9 cellular contexts compared by ENCODE assay signal in the genomic region with DNA sequence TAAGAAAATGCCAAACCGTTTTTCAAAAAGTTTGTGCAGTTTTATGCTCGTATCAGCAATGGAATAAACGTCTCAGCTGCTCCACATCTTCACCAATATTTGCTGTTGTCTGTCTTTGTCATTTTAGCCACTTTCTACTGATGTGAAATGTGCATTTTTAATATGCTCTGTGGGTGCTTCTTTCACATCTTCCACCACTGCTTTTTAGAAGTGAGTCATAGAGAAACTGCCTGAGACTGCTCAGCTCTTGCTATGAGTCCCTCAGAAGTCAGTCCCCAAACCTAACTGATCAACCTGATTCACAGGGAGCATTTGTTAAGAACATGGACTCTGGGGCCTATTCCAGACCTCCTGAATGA. TPM values are rescaled to one million over a fixed set of nuclear protein-coding genes. Genes with fewer than 3 reads are reported as not detected.
DNase-seq lines count a peak whose midpoint lies in the region; ATAC-seq and TF ChIP-seq lines count a peak whose summit lies in the region.
"Had no signal": no experiment of that assay in that cellular context is flagged by ENCODE, and none has a peak within 500 bp of the region (broad histone marks: within the 10 kb centered on the region; RNA-seq: fewer than 3 reads in every experiment).

No MANE protein-coding gene starts in this region.

- H3K4me1 Mint-ChIP-seq in stimulated activated naive B cell treated with anti-CD40 and anti-IgM and Interleukin-4, amounts not matched to agents 10 μg/mL and 1 μg/mL and 100 μg/mL, for 72 hours: peaks cover 0 to 5% of the 10 kb centered on the region in 2 donors

- DNase-seq in activated naive CD4-positive, alpha-beta T cell treated with anti-CD3 and anti-CD28 coated beads, Interleukin-2, amount 50 U/mL, for 72 hours (ENCODE audit: low spot score in 2 of 2): peak in 1 of 2 donors; percentile 41
- DNase-seq in activated naive CD4-positive, alpha-beta T cell treated with Interleukin-2 at 50 U/mL for 16 hours: no peak
- DNase-seq in stimulated activated naive B cell treated with anti-CD40 and anti-IgM and Interleukin-4, amounts not matched to agents 10 μg/mL and 1 μg/mL and 100 μg/mL, for 72 hours: no peak
- DNase-seq in NCI-H1092 (lab: John Stamatoyannopoulos, UW) (no peak), sciatic nerve (ENCODE audit: low spot score) (no peak), esophagus muscularis mucosa (ENCODE audit: extremely low spot score) (no peak)

- H3K4me3 ChIP-seq in esophagus muscularis mucosa: no peak overlapping the region

- peak overlapping the region in 1 of 2 donors; percentile 83 for H3K27ac Mint-ChIP-seq in activated naive CD4-positive, alpha-beta T cell treated with anti-CD3 and anti-CD28 coated beads, Interleukin-2, amount 50 U/mL, for 72 hours
- no peak overlapping the region for H3K27ac Mint-ChIP-seq in stimulated activated naive B cell treated with anti-CD40 and anti-IgM and Interleukin-4, amounts not matched to agents 10 μg/mL and 1 μg/mL and 100 μg/mL, for 72 hours

- H3K27me3 ChIP-seq in esophagus muscularis mucosa: no peaks in the 10 kb centered on the region

- H3K4me3 Mint-ChIP-seq in stimulated activated naive B cell treated with anti-CD40 and anti-IgM and Interleukin-4, amounts not matched to agents 10 μg/mL and 1 μg/mL and 100 μg/mL, for 72 hours: no peak overlapping the region

- no peak for TF ChIP-seq CTCF in esophagus muscularis mucosa (IDR thresholded peaks at IDR 0.05)

- H3K27me3 Mint-ChIP-seq in stimulated activated naive B cell treated with anti-CD40 and anti-IgM and Interleukin-4, amounts not matched to agents 10 μg/mL and 1 μg/mL and 100 μg/mL, for 72 hours: peaks cover 0 to 5% of the 10 kb centered on the region in 2 donors

- H3K9me3 Mint-ChIP-seq in activated naive CD4-positive, alpha-beta T cell treated with anti-CD3 and anti-CD28 coated beads, Interleukin-2, amount 50 U/mL, for 72 hours: peaks cover 3% of the 10 kb centered on the region in 2 donors
- peaks cover 6 to 8% of the 10 kb centered on the region in 2 donors for H3K9me3 Mint-ChIP-seq in stimulated activated naive B cell treated with anti-CD40 and anti-IgM and Interleukin-4, amounts not matched to agents 10 μg/mL and 1 μg/mL and 100 μg/mL, for 72 hours

- no peak for TF ChIP-seq EP300 in esophagus muscularis mucosa (IDR thresholded peaks at IDR 0.05)

- WGBS in esophagus muscularis mucosa: 85% methylated on average over 3 of the region's 3 CpGs

- no peak overlapping the region for H3K27ac ChIP-seq in esophagus muscularis mucosa (replicated peaks in 1 of 4)

- H3K9me3 ChIP-seq in esophagus muscularis mucosa: peaks cover 0 to 16% (median 11%) of the 10 kb centered on the region in 4 donors

- no peaks in the 10 kb centered on the region for H3K4me1 ChIP-seq in esophagus muscularis mucosa

- TF ChIP-seq POLR2A in esophagus muscularis mucosa (IDR thresholded peaks at IDR 0.05; ENCODE audit: low read depth): no peak

- H3K36me3 Mint-ChIP-seq in activated naive CD4-positive, alpha-beta T cell treated with anti-CD3 and anti-CD28 coated beads, Interleukin-2, amount 50 U/mL, for 72 hours: peaks cover 15 to 28% of the 10 kb centered on the region in 2 donors
- peaks cover 0 to 3% of the 10 kb centered on the region in 2 donors for H3K36me3 Mint-ChIP-seq in stimulated activated naive B cell treated with anti-CD40 and anti-IgM and Interleukin-4, amounts not matched to agents 10 μg/mL and 1 μg/mL and 100 μg/mL, for 72 hours

- peak; percentile 97 for ATAC-seq in activated naive CD4-positive, alpha-beta T cell treated with anti-CD3 and anti-CD28 coated beads, Interleukin-2, amount 50 U/mL, for 72 hours
- ATAC-seq in GM21529 (IDR thresholded peaks at IDR 0.05; ENCODE audit: unreplicated experiment): peak; percentile 99
- peak; percentile 98 for ATAC-seq in HG03175 (IDR thresholded peaks at IDR 0.05; ENCODE audit: unreplicated experiment)
- peak; percentile 95 to 97 for ATAC-seq in stimulated activated naive B cell treated with anti-CD40 and anti-IgM and Interleukin-4, amounts not matched to agents 10 μg/mL and 1 μg/mL and 100 μg/mL, for 72 hours (replicated peaks)
- ATAC-seq in sciatic nerve: no peak
- ATAC-seq: left lobe of liver had no signal

- H3K36me3 ChIP-seq in esophagus muscularis mucosa: no peaks in the 10 kb centered on the region

- intact Hi-C loops in sciatic nerve (cut with DNase I): no loop called here
- intact Hi-C loops in esophagus muscularis mucosa (cut with DNase I): no loop called here

RNA-seq across cellular contexts. Expression of a gene that starts 41.0 kb away (rescaled TPM):
- 10 to 100 TPM; 14.7 to 29.0 TPM for total RNA-seq in activated naive CD4-positive, alpha-beta T cell treated with anti-CD3 and anti-CD28 coated beads, Interleukin-2, amount 50 U/mL, for 72 hours
- total RNA-seq in sciatic nerve (47.0 TPM), esophagus muscularis mucosa (10 to 100 TPM; 25.0 to 34.1 (median 28.1) TPM)
